9 cellular contexts compared by ENCODE assay signal in the genomic region with DNA sequence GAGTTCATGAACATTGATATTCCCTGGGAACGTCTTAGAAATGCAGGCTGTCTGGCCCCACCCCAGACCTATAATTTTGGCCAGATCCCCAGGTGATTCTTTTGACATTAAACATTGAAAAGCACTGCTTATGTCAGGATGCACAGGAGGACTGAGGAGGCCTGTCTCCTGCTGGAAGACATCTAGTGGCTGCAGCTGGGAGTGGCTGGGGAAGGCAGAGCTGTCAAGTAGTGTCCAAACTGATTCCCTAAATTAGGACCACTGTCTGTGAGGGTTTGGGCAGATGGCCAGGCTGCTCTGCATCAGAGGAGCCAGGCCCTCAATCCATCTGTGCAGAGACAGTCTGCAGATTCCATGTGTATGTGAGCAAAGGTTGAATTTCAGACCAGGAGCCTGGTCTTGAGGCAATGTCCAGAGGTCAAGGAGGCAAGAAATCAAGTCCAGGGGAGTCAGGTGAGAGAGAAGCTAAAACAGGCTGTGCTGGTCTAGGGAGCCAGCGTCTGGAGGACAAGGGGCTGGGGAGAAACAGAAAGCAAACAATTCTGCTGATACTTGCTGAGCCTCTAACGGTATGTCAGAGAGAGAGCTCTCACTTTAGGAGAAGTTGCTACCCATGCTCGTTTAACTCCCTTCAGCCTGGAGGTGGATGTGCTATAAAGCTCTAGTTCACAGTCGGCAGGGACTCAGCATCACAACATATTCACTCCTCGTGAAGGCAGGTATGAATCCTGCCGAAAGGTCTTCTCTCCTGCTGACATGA. TPM values are rescaled to one million over a fixed set of nuclear protein-coding genes. Genes with fewer than 3 reads are reported as not detected.
A peak's percentile ranks its signal among the peaks of the same experiment; 100 is the strongest.
DNase-seq lines count a peak whose midpoint lies in the region; ATAC-seq and TF ChIP-seq lines count a peak whose summit lies in the region.
"Had no signal": no experiment of that assay in that cellular context is flagged by ENCODE, and none has a peak within 500 bp of the region (broad histone marks: within the 10 kb centered on the region; RNA-seq: fewer than 3 reads in every experiment).

No MANE protein-coding gene starts in this region.

- H3K9me3 Mint-ChIP-seq in endodermal cell = no peaks in the 10 kb centered on the region
- no peaks in the 10 kb centered on the region for H3K9me3 Mint-ChIP-seq in nephron

- no peak for ATAC-seq in GM18873 (IDR thresholded peaks at IDR 0.05; ENCODE audit: low FRiP score, unreplicated experiment)

- DNase-seq in EL = peak; percentile 54
- peak; percentile 57 for DNase-seq in HEK293T (ENCODE audit: extremely low spot score)
- DNase-seq in SHP77 treated with DMSO at 0.1 percent for 48 hours (lab: John Stamatoyannopoulos, UW) = peak; percentile 8
- peak; percentile 81 for DNase-seq in endodermal cell
- DNase-seq in amniotic stem cell (lab: John Stamatoyannopoulos, UW) = no peak
- DNase-seq in activated CD4-positive, CD25-positive, alpha-beta regulatory T cell treated with anti-CD3 and anti-CD28 coated beads, Interleukin-2, amount 50 U/mL, for 72 hours = no peak

- H3K27me3 ChIP-seq in endodermal cell (ENCODE audit: control insufficient read depth, insufficient read depth, low read length, poor library complexity, severe bottlenecking) = peaks cover 5% of the 10 kb centered on the region

- no peak overlapping the region for H3K4me3 ChIP-seq in endodermal cell (ENCODE audit: low read length)

- no peaks in the 10 kb centered on the region for H3K36me3 Mint-ChIP-seq in endodermal cell (ENCODE audit: low read depth)
- no peaks in the 10 kb centered on the region for H3K36me3 Mint-ChIP-seq in nephron (ENCODE audit: low read depth)

- H3K36me3 ChIP-seq in endodermal cell (ENCODE audit: control insufficient read depth, insufficient read depth, low read length) = no peaks in the 10 kb centered on the region

- H3K4me1 Mint-ChIP-seq in endodermal cell = peaks cover 6% of the 10 kb centered on the region
- H3K4me1 Mint-ChIP-seq in nephron = peaks cover 39% of the 10 kb centered on the region

- CTCF ChIA-PET in HEK293T (lab: Yijun Ruan, JAX) = interaction anchor here (0.6 to 1.3 kb wide), 6 partner anchors 8 to 1475 kb away, joined by 3 to 6 read pairs (median 4); no protein-coding TSS in a partner anchor

- WGBS in endodermal cell (ENCODE audit: insufficient coverage in 1 of 2, insufficient read length in 1 of 2), 2 experiments = 83% methylated on average over 5 to 7 of the region's 7 CpGs

- POLR2A ChIA-PET in HEK293T (lab: Yijun Ruan, JAX) = no interaction called here

- no peak overlapping the region for H3K4me3 Mint-ChIP-seq in endodermal cell
- no peak overlapping the region for H3K4me3 Mint-ChIP-seq in nephron

- no peaks in the 10 kb centered on the region for H3K4me1 ChIP-seq in endodermal cell (ENCODE audit: control insufficient read depth, insufficient read depth, low read length)

- H3K9me3 ChIP-seq in endodermal cell (ENCODE audit: control insufficient read depth, low read length) = no peaks in the 10 kb centered on the region

- H3K27me3 Mint-ChIP-seq in endodermal cell (ENCODE audit: insufficient read depth) = peaks cover 14% of the 10 kb centered on the region
- H3K27me3 Mint-ChIP-seq in nephron (ENCODE audit: low read depth) = peaks cover 5% of the 10 kb centered on the region

- TF ChIP-seq CTCF in endodermal cell (conservative IDR thresholded peaks at IDR 0.05) = peak; percentile 77
- TF ChIP-seq CTCF in nephron (IDR thresholded peaks at IDR 0.05; ENCODE audit: unreplicated experiment in 3 of 3) = peak; percentile 49 to 70 (median 57)

- H3K27ac Mint-ChIP-seq in endodermal cell (no peak overlapping the region), nephron (peak overlapping the region; percentile 62 to 82 (median 75))

- no peak overlapping the region for H3K9ac ChIP-seq in endodermal cell (ENCODE audit: extremely low read depth, low read length, poor library complexity, severe bottlenecking)

- H3K27ac ChIP-seq in endodermal cell (ENCODE audit: low read depth, low read length) = no peak overlapping the region

TF ChIP-seq in HEK293T, 16 proteins besides CTCF, POLR2A, EP300 and RAD21:
- TF ChIP-seq L3MBTL2 (conservative IDR thresholded peaks at IDR 0.05) (no peak), ELF4 (IDR thresholded peaks at IDR 0.05) (no peak), PKNOX1 (IDR thresholded peaks at IDR 0.05) (no peak), LEF1 (IDR thresholded peaks at IDR 0.05; ENCODE audit: borderline replicate concordance) (no peak), FOXA1 (IDR thresholded peaks at IDR 0.05) (no peak), CTBP1 (IDR thresholded peaks at IDR 0.05; ENCODE audit: borderline replicate concordance) (no peak), SP1 (IDR thresholded peaks at IDR 0.05) (no peak), SUZ12 (IDR thresholded peaks at IDR 0.05) (no peak), ARNT (IDR thresholded peaks at IDR 0.05) (no peak), HDGF (IDR thresholded peaks at IDR 0.05; ENCODE audit: borderline replicate concordance) (no peak), BHLHE40 (IDR thresholded peaks at IDR 0.05; ENCODE audit: borderline replicate concordance) (no peak), NFRKB (IDR thresholded peaks at IDR 0.05) (no peak), ZNF384 (IDR thresholded peaks at IDR 0.05) (no peak), FOXK2 (IDR thresholded peaks at IDR 0.05) (no peak), FOXM1 (IDR thresholded peaks at IDR 0.05; ENCODE audit: borderline replicate concordance) (no peak), TARDBP (IDR thresholded peaks at IDR 0.05) (no peak)
TF ChIP-seq in HEK293T: peak in this region for 0.

RNA-seq across cellular contexts. Expression of gene SYTL2, which starts 15.3 kb away (rescaled TPM):
- 1 to 10 TPM; 1.7 to 3.4 TPM for total RNA-seq in endodermal cell
- 11.5 TPM for polyA plus RNA-seq in endodermal cell (2013, experiment 1 of 2)
- polyA plus RNA-seq in endodermal cell (2013, experiment 2 of 2) = 11.2 TPM

RNA-seq across cellular contexts. Expression of gene CCDC83, which starts 28.9 kb away (rescaled TPM):
- not detected for total RNA-seq in endodermal cell
- polyA plus RNA-seq in endodermal cell (2013, experiment 1 of 2) = not detected
- not detected for polyA plus RNA-seq in endodermal cell (2013, experiment 2 of 2)
- total RNA-seq: urinary bladder had no signal
- polyA plus RNA-seq: urinary bladder had no signal

Comparison
In these comparisons a context has a peak if more than half of its experiments do, and no peak if none do; other contexts are left out.
1. DNase-seq: peak in EL (single experiment), HEK293T (single experiment), SHP77 treated with DMSO at 0.1 percent for 48 hours (single experiment) and endodermal cell (single experiment); none in amniotic stem cell (single experiment) and activated CD4-positive, CD25-positive, alpha-beta regulatory T cell treated with anti-CD3 and anti-CD28 coated beads, Interleukin-2, amount 50 U/mL, for 72 hours (single experiment).